In the genomic region with DNA sequence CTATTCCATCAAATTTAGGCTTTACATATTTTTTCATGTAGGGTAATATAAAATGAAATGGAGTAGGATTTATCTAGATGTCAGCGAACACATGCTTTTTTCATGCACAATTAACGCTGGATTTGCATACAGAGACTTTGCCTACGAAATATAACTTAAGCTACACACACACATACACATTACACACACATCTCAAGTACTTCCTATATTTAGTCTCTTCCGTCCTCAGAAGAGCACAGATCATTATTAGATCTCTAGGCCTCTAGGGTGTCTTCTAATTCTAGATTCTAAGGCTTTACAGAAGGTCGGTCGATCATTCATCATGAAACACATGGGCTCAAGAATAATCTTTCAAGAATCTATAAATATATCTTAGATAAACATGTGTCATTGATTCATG, we compare ENCODE assay signal across 1 cellular context.
TF ChIP-seq lines count a peak whose summit lies in the region.

No MANE protein-coding gene starts in this region.

TF ChIP-seq in H1, 55 proteins besides CTCF, POLR2A, EP300 and RAD21:
- TF ChIP-seq E2F6 (IDR thresholded peaks at IDR 0.05) (no peak), MAFK (IDR thresholded peaks at IDR 0.05; ENCODE audit: low read depth, low read length) (no peak), GTF2F1 (IDR thresholded peaks at IDR 0.05; ENCODE audit: borderline replicate concordance, low read depth, low read length) (no peak), SP2 (IDR thresholded peaks at IDR 0.05; ENCODE audit: low read length) (no peak), RBBP5 (IDR thresholded peaks at IDR 0.05; ENCODE audit: borderline replicate concordance, low read depth, low read length) (no peak), SIX5 (IDR thresholded peaks at IDR 0.05; ENCODE audit: low read depth, low read length) (no peak), JUND (IDR thresholded peaks at IDR 0.05; ENCODE audit: low read length) (no peak), NRF1 (IDR thresholded peaks at IDR 0.05; ENCODE audit: low read depth, low read length) (no peak), SIRT6 (IDR thresholded peaks at IDR 0.05; ENCODE audit: low read length) (no peak), KDM1A (IDR thresholded peaks at IDR 0.05; ENCODE audit: borderline replicate concordance, low read length) (no peak), TEAD4 (IDR thresholded peaks at IDR 0.05; ENCODE audit: low read depth, low read length) (no peak), KDM4A (IDR thresholded peaks at IDR 0.05; ENCODE audit: low read depth, low read length, severe bottlenecking) (no peak), POLR2AphosphoS5 (IDR thresholded peaks at IDR 0.05; ENCODE audit: low read depth, low read length) (no peak), BACH1 (IDR thresholded peaks at IDR 0.05; ENCODE audit: low read length) (no peak), YY1 (IDR thresholded peaks at IDR 0.05; ENCODE audit: low read depth, low read length) (no peak), CBX5 (IDR thresholded peaks at IDR 0.05; ENCODE audit: low read depth, low read length) (no peak), CTBP2 (IDR thresholded peaks at IDR 0.05; ENCODE audit: borderline replicate concordance, insufficient read depth, insufficient read length, low read length) (no peak)
- TF ChIP-seq, protein P1, sequence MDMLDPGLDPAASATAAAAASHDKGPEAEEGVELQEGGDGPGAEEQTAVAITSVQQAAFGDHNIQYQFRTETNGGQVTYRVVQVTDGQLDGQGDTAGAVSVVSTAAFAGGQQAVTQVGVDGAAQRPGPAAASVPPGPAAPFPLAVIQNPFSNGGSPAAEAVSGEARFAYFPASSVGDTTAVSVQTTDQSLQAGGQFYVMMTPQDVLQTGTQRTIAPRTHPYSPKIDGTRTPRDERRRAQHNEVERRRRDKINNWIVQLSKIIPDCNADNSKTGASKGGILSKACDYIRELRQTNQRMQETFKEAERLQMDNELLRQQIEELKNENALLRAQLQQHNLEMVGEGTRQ (IDR thresholded peaks at IDR 0.05; ENCODE audit: low read length) = no peak
